ENCODE assay signal across 21 cellular contexts in genomic region chr12:95225645-95226212, GRCh38.
"Had no signal": no experiment of that assay in that cellular context is flagged by ENCODE, and none has a peak within 500 bp of the region (broad histone marks: within the 10 kb centered on the region; RNA-seq: fewer than 3 reads in every experiment).

No MANE protein-coding gene starts in this region.

- H3K36me3 Mint-ChIP-seq: natural killer cell treated with Interleukin-12 subunit alpha and Interleukin-12 subunit beta and Interleukin-15 and Interleukin-18, amount 100 ng/mL, for 72 hours had no signal

- H3K27ac Mint-ChIP-seq: natural killer cell treated with Interleukin-12 subunit alpha and Interleukin-12 subunit beta and Interleukin-15 and Interleukin-18, amount 100 ng/mL, for 72 hours had no signal

- DNase-seq: cortex of kidney; dorsolateral prefrontal cortex; effector CD8-positive, alpha-beta T cell; foreskin melanocyte; head of caudate nucleus; left colon; left ventricle myocardium superior; mesenchymal stem cell; midbrain; spleen; stimulated activated CD4-positive, alpha-beta T cell treated with anti-CD3 and anti-CD28 coated beads, Interleukin-15, amount 100 ng/mL, for 24 hours; stimulated activated CD4-positive, alpha-beta T cell treated with anti-CD3 and anti-CD28 coated beads, Interleukin-1b, Interleukin-23, amount 100 ng/mL, for 48 hours; stimulated activated CD4-positive, alpha-beta T cell treated with anti-CD3 and anti-CD28 coated beads, Interleukin-4, amount 100 ng/mL, for 4 hours; stimulated activated naive CD4-positive, alpha-beta T cell treated with Interleukin-2 at 50 U/mL for 16 hours had no signal

- H3K4me3 ChIP-seq: dorsolateral prefrontal cortex, hepatocyte, lung, prostate gland, spleen had no signal

- H3K9ac ChIP-seq: parathyroid adenoma had no signal

- H3K27me3 Mint-ChIP-seq: natural killer cell treated with Interleukin-12 subunit alpha and Interleukin-12 subunit beta and Interleukin-15 and Interleukin-18, amount 100 ng/mL, for 72 hours; type B pancreatic cell had no signal

- H2AFZ ChIP-seq: hepatocyte, parathyroid adenoma had no signal

- H3K9me3 ChIP-seq: prostate gland, spleen had no signal

- H3K4me3 Mint-ChIP-seq: natural killer cell treated with Interleukin-12 subunit alpha and Interleukin-12 subunit beta and Interleukin-15 and Interleukin-18, amount 100 ng/mL, for 72 hours; type B pancreatic cell had no signal

- H3K9me3 Mint-ChIP-seq: natural killer cell treated with Interleukin-12 subunit alpha and Interleukin-12 subunit beta and Interleukin-15 and Interleukin-18, amount 100 ng/mL, for 72 hours; type B pancreatic cell had no signal

- H3K27ac ChIP-seq: hepatocyte, parathyroid adenoma, prostate gland, spleen had no signal

- H3K4me1 ChIP-seq: prostate gland had no signal

- H3K27me3 ChIP-seq: dorsolateral prefrontal cortex, hepatocyte, spleen had no signal

- ATAC-seq: left colon; natural killer cell treated with Interleukin-12 subunit alpha and Interleukin-12 subunit beta and Interleukin-15 and Interleukin-18, amount 100 ng/mL, for 72 hours; sciatic nerve had no signal

- H3K4me2 ChIP-seq: hepatocyte had no signal
